In the genomic region with DNA sequence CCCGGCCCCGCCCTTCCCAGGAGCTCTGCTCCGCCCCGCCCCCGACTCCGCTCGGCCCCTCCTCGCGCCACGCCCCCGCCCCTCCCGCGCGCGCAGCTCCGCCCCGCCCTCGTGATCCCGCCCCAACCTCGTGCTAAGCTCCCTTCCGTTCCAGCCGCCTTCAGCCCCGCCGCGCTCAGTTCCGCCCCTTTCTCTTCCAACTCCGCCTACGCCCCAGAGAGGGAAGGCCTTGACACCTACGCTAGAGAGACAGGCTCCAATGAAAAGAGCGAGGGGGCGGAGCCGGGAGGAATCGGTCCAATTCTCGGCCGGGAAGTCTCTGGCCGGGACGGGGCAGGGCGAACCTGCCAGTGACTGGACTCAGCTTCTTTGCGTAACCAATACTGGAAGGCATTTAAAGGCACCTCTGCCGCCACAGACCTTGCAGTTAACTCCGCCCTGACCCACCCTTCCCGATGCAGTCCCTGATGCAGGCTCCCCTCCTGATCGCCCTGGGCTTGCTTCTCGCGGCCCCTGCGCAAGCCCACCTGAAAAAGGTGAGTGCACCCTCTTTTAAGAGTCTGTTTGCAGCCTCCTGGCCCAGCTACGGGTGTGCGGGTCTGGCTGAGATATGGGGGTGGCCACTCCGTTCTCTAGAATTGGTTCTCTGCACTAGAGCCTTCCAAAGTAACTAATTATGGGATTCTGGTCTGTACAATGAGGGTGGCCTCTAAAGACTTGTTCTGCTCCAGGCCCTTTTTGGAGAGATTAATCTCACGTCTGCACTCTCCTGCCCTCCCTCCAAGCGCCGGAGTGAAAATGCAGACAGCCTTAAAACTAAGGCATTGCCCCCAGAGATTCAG, we compare ENCODE assay signal across 8 cellular contexts. TPM values are rescaled to one million over a fixed set of nuclear protein-coding genes. Genes with fewer than 3 reads are reported as not detected.
DNase-seq lines count a peak whose midpoint lies in the region; ATAC-seq and TF ChIP-seq lines count a peak whose summit lies in the region.

A gene (plus strand): TSS at position 424 of the 842 bp plus-strand sequence. CDS start 32 bp downstream, at position 456.

- H3K4me3 Mint-ChIP-seq in type B pancreatic cell = peak within 1 kb of the TSS; percentile 85

- H3K4me1 Mint-ChIP-seq in type B pancreatic cell (ENCODE audit: unreplicated experiment) = peaks cover 20% of the 10 kb centered on the region

- no peaks in the 10 kb centered on the region for H3K27me3 ChIP-seq in heart left ventricle

- TF ChIP-seq CTCF in GM13976 (IDR thresholded peaks at IDR 0.05; ENCODE audit: borderline replicate concordance, control extremely low read depth, extremely low read depth, insufficient read depth, missing control alignments) (no peak), heart left ventricle (IDR thresholded peaks at IDR 0.05) (no peak), type B pancreatic cell (conservative IDR thresholded peaks at IDR 0.05) (no peak)

- intact Hi-C loops in T-helper 1 cell treated with Interleukin-12 subunit alpha and Interleukin-12 subunit beta and Interleukin-4 antibody, amounts not matched to agents 30 ng/mL and 1 ng/mL, for 36 hours (cut with micrococcal nuclease) = loop anchor here (1.0 to 5.0 kb wide), 23 partner anchors 11 to 1908 kb away; a partner anchor contains a TSS
- intact Hi-C loops in heart left ventricle (cut with DNase I) = no loop called here

- in situ Hi-C loops in GM13976 (cut with MboI; ENCODE audit: low sequenced_read_pairs, unreplicated experiment) = no loop called here

- H3K9me3 Mint-ChIP-seq in type B pancreatic cell = no peaks in the 10 kb centered on the region

- H3K36me3 Mint-ChIP-seq in type B pancreatic cell = no peaks in the 10 kb centered on the region

- peak within 1 kb of the TSS; percentile 88 for H3K27ac Mint-ChIP-seq in type B pancreatic cell

- no peaks in the 10 kb centered on the region for H3K9me3 ChIP-seq in heart left ventricle

- H3K27me3 Mint-ChIP-seq in type B pancreatic cell = peaks cover 3% of the 10 kb centered on the region

- peak in 1 of 2 donors; percentile 90 for TF ChIP-seq POLR2A in heart left ventricle (IDR thresholded peaks at IDR 0.05)

- H3K36me3 ChIP-seq in heart left ventricle = no peaks in the 10 kb centered on the region

- DNase-seq in GM13976 (ENCODE audit: low spot score) (peak; percentile 97), NCI-H146 treated with DMSO at 0.1 percent for 48 hours (lab: John Stamatoyannopoulos, UW; ENCODE audit: unreplicated experiment) (peak; percentile 78), amniotic epithelial cell (ENCODE audit: low read depth) (peak; percentile 99), heart left ventricle (peak; percentile 99 to 100 (median 100)), pons (ENCODE audit: low spot score) (peak; percentile 100), type B pancreatic cell (ENCODE audit: extremely low spot score, unreplicated experiment) (peak; percentile 98)

- WGBS in heart left ventricle, 4 donors = 0 to 1% (median 1%) methylated on average over 24 to 52 of the region's 52 CpGs

- peaks cover 0 to 56% (median 19%) of the 10 kb centered on the region in 12 donors for H3K4me1 ChIP-seq in heart left ventricle

- peak within 1 kb of the TSS; percentile 54 to 89 (median 76) for H3K4me3 ChIP-seq in heart left ventricle

- ATAC-seq in HG02870 (IDR thresholded peaks at IDR 0.05; ENCODE audit: unreplicated experiment) (peak; percentile 71), heart left ventricle (peak; percentile 96 to 98 (median 98))

- peak within 1 kb of the TSS in 11 of 12 donors; percentile 62 to 91 (median 80) for H3K27ac ChIP-seq in heart left ventricle

RNA-seq across cellular contexts. Expression of the gene that starts here (rescaled TPM):
- 33.1 and 36.0 TPM in 2 replicates for total RNA-seq in T-helper 1 cell treated with Interleukin-12 subunit alpha and Interleukin-12 subunit beta and Interleukin-4 antibody, amounts not matched to agents 30 ng/mL and 1 ng/mL, for 36 hours
- total RNA-seq in heart left ventricle (10 to 100 TPM; 27.5 to 71.4 (median 40.1) TPM), type B pancreatic cell (ENCODE audit: low replicate concordance) (38.1 and 51.3 TPM in 2 replicates)
- polyA plus RNA-seq in heart left ventricle = 10 to 100 TPM; 22.8 to 31.6 TPM

Comparison
In these comparisons a context has a peak if more than half of its experiments do, and no peak if none do; other contexts are left out.
1. Peak in every context shown above with its lines: DNase-seq, ATAC-seq, H3K4me3 ChIP-seq and H3K27ac ChIP-seq.